1 cellular context compared by ENCODE assay signal in the genomic region with DNA sequence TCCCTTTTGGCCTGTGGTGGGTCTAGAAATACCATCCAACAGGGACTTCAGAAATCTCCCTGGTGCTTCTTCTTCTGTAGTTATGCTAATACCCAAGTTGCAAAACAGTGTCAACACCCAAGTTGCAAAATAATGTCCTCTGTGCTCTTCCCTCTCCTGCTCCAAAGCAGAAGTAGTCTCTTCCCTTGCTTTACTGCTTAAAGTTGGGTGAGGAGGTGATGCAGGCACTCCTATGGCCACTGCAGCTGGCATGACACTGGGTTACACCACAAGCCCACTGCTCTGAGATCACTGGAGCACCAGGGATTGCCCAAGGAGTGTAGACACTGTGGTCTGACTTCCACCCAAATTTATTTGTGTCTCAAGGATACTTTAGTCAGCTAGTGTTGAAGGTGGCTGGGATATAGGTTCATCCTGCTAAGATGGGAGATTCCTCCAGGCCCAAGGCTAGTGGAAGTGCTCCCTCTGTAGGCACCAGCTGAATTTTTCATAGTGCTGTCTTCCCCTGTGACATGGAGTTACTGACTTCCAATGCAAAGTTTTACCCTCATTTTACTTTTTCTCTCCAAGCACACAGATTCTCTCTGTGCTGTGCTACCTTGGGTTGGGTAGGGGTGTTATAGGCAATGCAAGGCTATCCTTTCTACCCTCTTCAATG.
TF ChIP-seq lines count a peak whose summit lies in the region.

No MANE protein-coding gene starts in this region.

TF ChIP-seq in SK-N-SH, 30 proteins besides CTCF, POLR2A, EP300 and RAD21 (continued from another document):
- TF ChIP-seq, protein P1, sequence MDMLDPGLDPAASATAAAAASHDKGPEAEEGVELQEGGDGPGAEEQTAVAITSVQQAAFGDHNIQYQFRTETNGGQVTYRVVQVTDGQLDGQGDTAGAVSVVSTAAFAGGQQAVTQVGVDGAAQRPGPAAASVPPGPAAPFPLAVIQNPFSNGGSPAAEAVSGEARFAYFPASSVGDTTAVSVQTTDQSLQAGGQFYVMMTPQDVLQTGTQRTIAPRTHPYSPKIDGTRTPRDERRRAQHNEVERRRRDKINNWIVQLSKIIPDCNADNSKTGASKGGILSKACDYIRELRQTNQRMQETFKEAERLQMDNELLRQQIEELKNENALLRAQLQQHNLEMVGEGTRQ (IDR thresholded peaks at IDR 0.05; ENCODE audit: borderline replicate concordance, low read depth, low read length) = no peak
- no peak for TF ChIP-seq TAF1 (IDR thresholded peaks at IDR 0.05; ENCODE audit: borderline replicate concordance, low read depth, low read length)
- no peak for TF ChIP-seq ELF1 (IDR thresholded peaks at IDR 0.05)
- no peak for TF ChIP-seq NFIC (IDR thresholded peaks at IDR 0.05; ENCODE audit: borderline replicate concordance)
- TF ChIP-seq, protein P2, sequence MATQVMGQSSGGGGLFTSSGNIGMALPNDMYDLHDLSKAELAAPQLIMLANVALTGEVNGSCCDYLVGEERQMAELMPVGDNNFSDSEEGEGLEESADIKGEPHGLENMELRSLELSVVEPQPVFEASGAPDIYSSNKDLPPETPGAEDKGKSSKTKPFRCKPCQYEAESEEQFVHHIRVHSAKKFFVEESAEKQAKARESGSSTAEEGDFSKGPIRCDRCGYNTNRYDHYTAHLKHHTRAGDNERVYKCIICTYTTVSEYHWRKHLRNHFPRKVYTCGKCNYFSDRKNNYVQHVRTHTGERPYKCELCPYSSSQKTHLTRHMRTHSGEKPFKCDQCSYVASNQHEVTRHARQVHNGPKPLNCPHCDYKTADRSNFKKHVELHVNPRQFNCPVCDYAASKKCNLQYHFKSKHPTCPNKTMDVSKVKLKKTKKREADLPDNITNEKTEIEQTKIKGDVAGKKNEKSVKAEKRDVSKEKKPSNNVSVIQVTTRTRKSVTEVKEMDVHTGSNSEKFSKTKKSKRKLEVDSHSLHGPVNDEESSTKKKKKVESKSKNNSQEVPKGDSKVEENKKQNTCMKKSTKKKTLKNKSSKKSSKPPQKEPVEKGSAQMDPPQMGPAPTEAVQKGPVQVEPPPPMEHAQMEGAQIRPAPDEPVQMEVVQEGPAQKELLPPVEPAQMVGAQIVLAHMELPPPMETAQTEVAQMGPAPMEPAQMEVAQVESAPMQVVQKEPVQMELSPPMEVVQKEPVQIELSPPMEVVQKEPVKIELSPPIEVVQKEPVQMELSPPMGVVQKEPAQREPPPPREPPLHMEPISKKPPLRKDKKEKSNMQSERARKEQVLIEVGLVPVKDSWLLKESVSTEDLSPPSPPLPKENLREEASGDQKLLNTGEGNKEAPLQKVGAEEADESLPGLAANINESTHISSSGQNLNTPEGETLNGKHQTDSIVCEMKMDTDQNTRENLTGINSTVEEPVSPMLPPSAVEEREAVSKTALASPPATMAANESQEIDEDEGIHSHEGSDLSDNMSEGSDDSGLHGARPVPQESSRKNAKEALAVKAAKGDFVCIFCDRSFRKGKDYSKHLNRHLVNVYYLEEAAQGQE (IDR thresholded peaks at IDR 0.05; ENCODE audit: low read depth, low read length) = no peak
- no peak for TF ChIP-seq FOXM1 (IDR thresholded peaks at IDR 0.05; ENCODE audit: low read depth)
- TF ChIP-seq TCF12 (IDR thresholded peaks at IDR 0.05) = no peak
- no peak for TF ChIP-seq GATA2 (CRISPR knock-in tag; IDR thresholded peaks at IDR 0.05)
- TF ChIP-seq JUND (IDR thresholded peaks at IDR 0.05) = no peak
- TF ChIP-seq RXRA (IDR thresholded peaks at IDR 0.05; ENCODE audit: borderline replicate concordance, low read depth) = no peak
- no peak for TF ChIP-seq TEAD4 (IDR thresholded peaks at IDR 0.05; ENCODE audit: borderline replicate concordance, insufficient read depth)
